Comparison of ENCODE assay signal across 30 cellular contexts in genomic region chr2:16034975-16035746, GRCh38.
"Had no signal": no experiment of that assay in that cellular context is flagged by ENCODE, and none has a peak within 500 bp of the region (broad histone marks: within the 10 kb centered on the region; RNA-seq: fewer than 3 reads in every experiment).

No MANE protein-coding gene starts in this region.

- H3K4me3 ChIP-seq: MG63, SK-N-MC had no signal

- H3K27me3 Mint-ChIP-seq: activated CD4-positive, alpha-beta T cell treated with anti-CD3 and anti-CD28 coated beads, Interleukin-2, amount 10 ng/mL, durations not matched to agents 24 days and 14 days; activated CD8-positive, alpha-beta T cell treated with anti-CD3 and anti-CD28 coated beads for 36 hours; activated T-helper 17 cell treated with anti-CD3 and anti-CD28 coated beads, Interleukin-2, amount 50 U/mL, for 72 hours; central memory CD8-positive, alpha-beta T cell had no signal

- H3K36me3 ChIP-seq: brain microvascular endothelial cell, MG63 had no signal

- DNase-seq: activated CD4-positive, alpha-beta T cell treated with anti-CD3 and anti-CD28 coated beads, Interleukin-2, amount 10 ng/mL, durations not matched to agents 24 days and 14 days; activated CD4-positive, alpha-beta T cell treated with anti-CD3 and anti-CD28 coated beads, Interleukin-2, amount 50 U/mL, for 4 hours; activated CD8-positive, alpha-beta T cell treated with anti-CD3 and anti-CD28 coated beads for 36 hours; activated effector memory CD4-positive, alpha-beta T cell treated with anti-CD3 and anti-CD28 coated beads, Interleukin-2, amount 50 U/mL, for 16 hours; activated naive CD4-positive, alpha-beta T cell; activated naive CD4-positive, alpha-beta T cell treated with anti-CD3 and anti-CD28 coated beads, Interleukin-2, amount 50 U/mL, for 16 hours; activated naive CD8-positive, alpha-beta T cell treated with anti-CD3 and anti-CD28 coated beads for 36 hours; activated T-cell treated with anti-CD3 and anti-CD28 coated beads, Interleukin-2, amount 50 U/mL, for 1 hour; activated T-cell treated with anti-CD3 and anti-CD28 coated beads, Interleukin-2, amount 50 U/mL, for 72 hours; amniotic stem cell; aorta; brain microvascular endothelial cell; Karpas-422; KBM-7; MG63; NCI-H1048; NCI-H1105 treated with DMSO at 0.1 percent for 48 hours; NCI-H1436; NCI-H1694; NCI-H1930; NCI-H2081 treated with DMSO at 0.1 percent for 48 hours; NCI-H226; NCI-H446 treated with DMSO at 0.1 percent for 48 hours; NCI-H524 treated with DMSO at 0.1 percent for 48 hours; NK-92 treated with Interleukin-12 subunit alpha and Interleukin-12 subunit beta, amount 100 ng/mL, for 24 hours; Right ventricle myocardium superior; T1000 had no signal

- H3K9me3 ChIP-seq: MG63 had no signal

- ATAC-seq: activated CD8-positive, alpha-beta T cell treated with anti-CD3 and anti-CD28 coated beads for 36 hours; activated T-cell treated with anti-CD3 and anti-CD28 coated beads, Interleukin-2, amount 50 U/mL, for 72 hours; activated T-helper 17 cell treated with anti-CD3 and anti-CD28 coated beads, Interleukin-2, amount 50 U/mL, for 72 hours had no signal

- H3K9me3 Mint-ChIP-seq: activated CD4-positive, alpha-beta T cell treated with anti-CD3 and anti-CD28 coated beads, Interleukin-2, amount 10 ng/mL, durations not matched to agents 24 days and 14 days; activated CD8-positive, alpha-beta T cell treated with anti-CD3 and anti-CD28 coated beads for 36 hours; activated naive CD8-positive, alpha-beta T cell treated with anti-CD3 and anti-CD28 coated beads for 36 hours; activated T-cell treated with anti-CD3 and anti-CD28 coated beads, Interleukin-2, amount 50 U/mL, for 72 hours; activated T-helper 17 cell treated with anti-CD3 and anti-CD28 coated beads, Interleukin-2, amount 50 U/mL, for 72 hours; central memory CD8-positive, alpha-beta T cell had no signal

- H3K36me3 Mint-ChIP-seq: activated naive CD8-positive, alpha-beta T cell treated with anti-CD3 and anti-CD28 coated beads for 36 hours had no signal

- H3K27me3 ChIP-seq: brain microvascular endothelial cell, MG63 had no signal

- H3K27ac ChIP-seq: brain microvascular endothelial cell, SK-N-MC had no signal

- H3K4me1 Mint-ChIP-seq: activated CD4-positive, alpha-beta T cell treated with anti-CD3 and anti-CD28 coated beads, Interleukin-2, amount 10 ng/mL, durations not matched to agents 24 days and 14 days; activated naive CD8-positive, alpha-beta T cell treated with anti-CD3 and anti-CD28 coated beads for 36 hours; activated T-helper 17 cell treated with anti-CD3 and anti-CD28 coated beads, Interleukin-2, amount 50 U/mL, for 72 hours; central memory CD8-positive, alpha-beta T cell had no signal

- H3K4me3 Mint-ChIP-seq: activated CD4-positive, alpha-beta T cell treated with anti-CD3 and anti-CD28 coated beads, Interleukin-2, amount 10 ng/mL, durations not matched to agents 24 days and 14 days; activated CD8-positive, alpha-beta T cell treated with anti-CD3 and anti-CD28 coated beads for 36 hours; activated naive CD8-positive, alpha-beta T cell treated with anti-CD3 and anti-CD28 coated beads for 36 hours; activated T-cell treated with anti-CD3 and anti-CD28 coated beads, Interleukin-2, amount 50 U/mL, for 72 hours; activated T-helper 17 cell treated with anti-CD3 and anti-CD28 coated beads, Interleukin-2, amount 50 U/mL, for 72 hours; central memory CD8-positive, alpha-beta T cell had no signal

- H3K27ac Mint-ChIP-seq: activated CD4-positive, alpha-beta T cell treated with anti-CD3 and anti-CD28 coated beads, Interleukin-2, amount 10 ng/mL, durations not matched to agents 24 days and 14 days; activated CD8-positive, alpha-beta T cell treated with anti-CD3 and anti-CD28 coated beads for 36 hours; activated naive CD8-positive, alpha-beta T cell treated with anti-CD3 and anti-CD28 coated beads for 36 hours; activated T-cell treated with anti-CD3 and anti-CD28 coated beads, Interleukin-2, amount 50 U/mL, for 72 hours; activated T-helper 17 cell treated with anti-CD3 and anti-CD28 coated beads, Interleukin-2, amount 50 U/mL, for 72 hours had no signal
